22 cellular contexts compared by ENCODE assay signal in genomic region chr13:25345555-25345954, GRCh38. TPM values are rescaled to one million over a fixed set of nuclear protein-coding genes. Genes with fewer than 3 reads are reported as not detected.
"Had no signal": no experiment of that assay in that cellular context is flagged by ENCODE, and none has a peak within 500 bp of the region (broad histone marks: within the 10 kb centered on the region; RNA-seq: fewer than 3 reads in every experiment).

No MANE protein-coding gene starts in this region.

- DNase-seq: activated B cell treated with CpG ODN at 0.5 μM for 24 hours; activated CD4-positive, alpha-beta T cell treated with anti-CD3 and anti-CD28 coated beads for 36 hours; activated CD4-positive, alpha-beta T cell treated with anti-CD3 and anti-CD28 coated beads, Interleukin-2, amount 50 U/mL, for 48 hours; activated naive CD4-positive, alpha-beta T cell treated with Interleukin-2 at 50 U/mL for 16 hours; activated naive CD8-positive, alpha-beta T cell treated with anti-CD3 and anti-CD28 coated beads for 36 hours; activated T-cell treated with anti-CD3 and anti-CD28 coated beads, Interleukin-2, amount 50 U/mL, for 48 hours; colonic mucosa; heart left ventricle; islet precursor cell; left cardiac atrium; pancreas; psoas muscle; stimulated activated CD4-positive, alpha-beta T cell treated with anti-CD3 and anti-CD28 coated beads, Interleukin-4, amount 100 ng/mL, for 24 hours; stimulated activated naive CD8-positive, alpha-beta T cell treated with anti-CD3 and anti-CD28 coated beads, Interleukin-15, Interleukin-2, amounts not matched to agents 100 U/mL and 50 U/mL, for 24 hours; T1000; upper lobe of left lung had no signal

- FAIRE-seq: astrocyte, pancreas had no signal

- H3K4me3 Mint-ChIP-seq: activated B cell treated with CpG ODN at 0.5 μM for 24 hours; activated CD4-positive, alpha-beta T cell treated with anti-CD3 and anti-CD28 coated beads for 36 hours; activated naive CD8-positive, alpha-beta T cell treated with anti-CD3 and anti-CD28 coated beads for 36 hours; memory B cell; nephron had no signal

- H3K36me3 ChIP-seq: colonic mucosa, right atrium auricular region had no signal

- H3K9me3 Mint-ChIP-seq: activated B cell treated with CpG ODN at 0.5 μM for 24 hours; activated naive CD8-positive, alpha-beta T cell treated with anti-CD3 and anti-CD28 coated beads for 36 hours; memory B cell; nephron had no signal

- H3K27me3 ChIP-seq: colonic mucosa, gastroesophageal sphincter, heart left ventricle, pancreas, right atrium auricular region, upper lobe of left lung had no signal

- H3K27me3 Mint-ChIP-seq: activated B cell treated with CpG ODN at 0.5 μM for 24 hours; activated CD4-positive, alpha-beta T cell treated with anti-CD3 and anti-CD28 coated beads for 36 hours; activated naive CD8-positive, alpha-beta T cell treated with anti-CD3 and anti-CD28 coated beads for 36 hours; memory B cell had no signal

- H3K27ac ChIP-seq: colonic mucosa, epithelial cell of prostate, gastroesophageal sphincter, heart left ventricle, pancreas, psoas muscle, right atrium auricular region, upper lobe of left lung had no signal

- H3K4me1 ChIP-seq: colonic mucosa, gastroesophageal sphincter, heart left ventricle, pancreas, psoas muscle, right atrium auricular region, upper lobe of left lung had no signal

- H3K4me3 ChIP-seq: colonic mucosa, gastroesophageal sphincter, heart left ventricle, pancreas, psoas muscle, right atrium auricular region, upper lobe of left lung had no signal

- H3K27ac Mint-ChIP-seq: activated B cell treated with CpG ODN at 0.5 μM for 24 hours; activated CD4-positive, alpha-beta T cell treated with anti-CD3 and anti-CD28 coated beads for 36 hours; activated naive CD8-positive, alpha-beta T cell treated with anti-CD3 and anti-CD28 coated beads for 36 hours; memory B cell; nephron had no signal

- ATAC-seq: gastroesophageal sphincter; heart left ventricle; left cardiac atrium; pancreas; psoas muscle; stimulated activated naive CD8-positive, alpha-beta T cell treated with anti-CD3 and anti-CD28 coated beads, Interleukin-15, Interleukin-2, amounts not matched to agents 100 U/mL and 50 U/mL, for 24 hours had no signal

- H3K4me1 Mint-ChIP-seq: activated B cell treated with CpG ODN at 0.5 μM for 24 hours; activated CD4-positive, alpha-beta T cell treated with anti-CD3 and anti-CD28 coated beads for 36 hours; activated naive CD8-positive, alpha-beta T cell treated with anti-CD3 and anti-CD28 coated beads for 36 hours; memory B cell; nephron had no signal

- H3K9me3 ChIP-seq: colonic mucosa, gastroesophageal sphincter, pancreas, psoas muscle, right atrium auricular region, upper lobe of left lung had no signal

RNA-seq across cellular contexts. Expression of gene ATP8A2, which starts 26.2 kb away (rescaled TPM):
- total RNA-seq: activated B cell treated with CpG ODN at 0.5 μM for 24 hours had no signal
